ENCODE assay signal across 20 cellular contexts in genomic region chr5:143931986-143932385, GRCh38.
DNase-seq lines count a peak whose midpoint lies in the region; ATAC-seq and TF ChIP-seq lines count a peak whose summit lies in the region.
"Had no signal": no experiment of that assay in that cellular context is flagged by ENCODE, and none has a peak within 500 bp of the region (broad histone marks: within the 10 kb centered on the region; RNA-seq: fewer than 3 reads in every experiment).

No MANE protein-coding gene starts in this region.

- H2BK15ac ChIP-seq in mesendoderm (replicated peaks; ENCODE audit: low read depth) = no peak overlapping the region

- no peak overlapping the region for H3K23ac ChIP-seq in mesendoderm (ENCODE audit: low read length)

- H4K8ac ChIP-seq in mesendoderm (ENCODE audit: low read depth, low read length) = no peak overlapping the region

- H3K4me3 ChIP-seq in GM23338 = no peak overlapping the region
- no peak overlapping the region for H3K4me3 ChIP-seq in mesendoderm (ENCODE audit: low read length)
- H3K4me3 ChIP-seq in heart right ventricle = no peak overlapping the region
- H3K4me3 ChIP-seq: BLaER1, Peyer's patch, SJCRH30 had no signal

- H2AK5ac ChIP-seq in mesendoderm (ENCODE audit: low read length) = no peak overlapping the region

- no peak for TF ChIP-seq CTCF in GM23338 (conservative IDR thresholded peaks at IDR 0.05; ENCODE audit: low read depth in 2 of 2)
- no peak for TF ChIP-seq CTCF in brain (conservative IDR thresholded peaks at IDR 0.05)
- no peak for TF ChIP-seq CTCF in heart right ventricle (IDR thresholded peaks at IDR 0.05)

- H3K79me2 ChIP-seq in GM23338 (replicated peaks; ENCODE audit: insufficient read depth) (no peaks in the 10 kb centered on the region), mesendoderm (ENCODE audit: control insufficient read depth, insufficient read depth, low read length) (no peaks in the 10 kb centered on the region)

- H3K27me3 ChIP-seq in GM23338 (ENCODE audit: insufficient read depth) (no peaks in the 10 kb centered on the region), mesendoderm (ENCODE audit: insufficient read depth, low read length, poor library complexity) (no peaks in the 10 kb centered on the region), heart right ventricle (no peaks in the 10 kb centered on the region)
- H3K27me3 ChIP-seq: BLaER1, Peyer's patch, SJCRH30 had no signal

- no peak overlapping the region for H3K4me3 Mint-ChIP-seq in GM23338
- no peak overlapping the region for H3K4me3 Mint-ChIP-seq in brain
- H3K4me3 Mint-ChIP-seq: CD4-positive, alpha-beta T cell; H9 had no signal

- H3K56ac ChIP-seq in mesendoderm (ENCODE audit: low read length) = peak overlapping the region; percentile 45

- no CpG with 5 or more reads among the region's 1 CpG for WGBS in mesendoderm (ENCODE audit: extremely low coverage, insufficient coverage, low lambda C conversion rate)
- 63 to 95% methylated on average over 1 of the region's 1 CpG for WGBS in heart right ventricle, 2 donors

- no peak overlapping the region for H2BK5ac ChIP-seq in mesendoderm (ENCODE audit: low read length)

- no peaks in the 10 kb centered on the region for H3K79me1 ChIP-seq in mesendoderm (ENCODE audit: low read length)

- peak overlapping the region; percentile 5 for H3K18ac ChIP-seq in mesendoderm (ENCODE audit: low read length)

- H3K4me2 ChIP-seq in GM23338 = no peak overlapping the region
- H3K4me2 ChIP-seq in mesendoderm (ENCODE audit: low read length) = no peak overlapping the region
- H3K4me2 ChIP-seq: BLaER1 had no signal

- intact Hi-C loops in heart right ventricle (cut with DNase I) = no loop called here

- no peak for DNase-seq in GM23338 (ENCODE audit: low spot score)
- no peak for DNase-seq in mesendoderm
- peak; percentile 35 for DNase-seq in renal cortical epithelial cell (ENCODE audit: low read depth)
- DNase-seq in activated gamma-delta T cell (lab: John Stamatoyannopoulos, UW) = no peak
- no peak for DNase-seq in D341Med (ENCODE audit: low spot score)
- DNase-seq in heart right ventricle = no peak
- no peak for DNase-seq in NCI-H1092 treated with DMSO at 0.1 percent for 48 hours (lab: John Stamatoyannopoulos, UW)
- DNase-seq: Caco-2; CD4-positive, alpha-beta T cell; DMS153; GDM1; H9; KG1; NCI-H146; NCI-H774; NK-92 treated with Interleukin-12 subunit alpha and Interleukin-12 subunit beta, amount 100 ng/mL, for 24 hours; Peyer's patch; SJCRH30 had no signal

- peak overlapping the region; percentile 43; the same call in 1 of the 2 replicates for H2AFZ ChIP-seq in GM23338

- H3K27me3 Mint-ChIP-seq in GM23338 (ENCODE audit: insufficient read depth, low read depth, poor library complexity) (peaks cover 6% of the 10 kb centered on the region), brain (peaks cover 4% of the 10 kb centered on the region)
- H3K27me3 Mint-ChIP-seq: CD4-positive, alpha-beta T cell had no signal

- H2BK120ac ChIP-seq in mesendoderm (ENCODE audit: low read depth, low read length) = peak overlapping the region; percentile 74

- no peaks in the 10 kb centered on the region for H4K20me1 ChIP-seq in GM23338 (replicated peaks; ENCODE audit: insufficient read depth)
- H4K20me1 ChIP-seq: BLaER1 had no signal

- peaks cover 2% of the 10 kb centered on the region; the same call in 1 of the 3 replicates for H3K36me3 Mint-ChIP-seq in GM23338 (ENCODE audit: low read depth)
- H3K36me3 Mint-ChIP-seq in brain = no peaks in the 10 kb centered on the region

- 0 out of 2 replicates have a peak, but pooled peaks cover 3% of the 10 kb centered on the region for H3K9me2 ChIP-seq in GM23338 (ENCODE audit: insufficient read depth)

- H3K9ac ChIP-seq in mesendoderm (ENCODE audit: low read length) = no peak overlapping the region
- H3K9ac ChIP-seq: BLaER1 had no signal

- H3K4me1 ChIP-seq in GM23338 (ENCODE audit: insufficient read depth) (peaks cover 16% of the 10 kb centered on the region), mesendoderm (ENCODE audit: control insufficient read depth, low read depth, low read length) (no peaks in the 10 kb centered on the region), heart right ventricle (no peaks in the 10 kb centered on the region)
- H3K4me1 ChIP-seq: BLaER1, Caco-2, Peyer's patch, SJCRH30 had no signal

- peaks cover 0 to 29% (median 5%) of the 10 kb centered on the region in 11 donors for H3K9me3 ChIP-seq in heart right ventricle
- H3K9me3 ChIP-seq: Caco-2, SJCRH30 had no signal

- no peaks in the 10 kb centered on the region for H3K36me3 ChIP-seq in GM23338 (ENCODE audit: insufficient read depth)
- no peaks in the 10 kb centered on the region for H3K36me3 ChIP-seq in mesendoderm (ENCODE audit: control insufficient read depth, insufficient read depth, low read length)
- H3K36me3 ChIP-seq in heart right ventricle = no peaks in the 10 kb centered on the region
- H3K36me3 ChIP-seq: BLaER1, Peyer's patch, SJCRH30 had no signal

- no peaks in the 10 kb centered on the region for H3F3A ChIP-seq in GM23338 (replicated peaks; ENCODE audit: low read depth)

- H3K4ac ChIP-seq in mesendoderm (ENCODE audit: low read depth, low read length) = peak overlapping the region; percentile 56

- H4K5ac ChIP-seq in mesendoderm (ENCODE audit: low read length) = no peak overlapping the region

- H3K27ac Mint-ChIP-seq in GM23338 = no peak overlapping the region
- H3K27ac Mint-ChIP-seq in brain = peak overlapping the region in 4 of 5 experiments; percentile 21 to 90 (median 42)
- H3K27ac Mint-ChIP-seq: CD4-positive, alpha-beta T cell; H9 had no signal

- ATAC-seq in GM23338 (no peak), heart right ventricle (no peak)

- H3K9me3 Mint-ChIP-seq in GM23338 (peaks cover 13% of the 10 kb centered on the region), brain (peaks cover 16 to 48% (median 32%) of the 10 kb centered on the region in 5 experiments)

- peaks cover 15% of the 10 kb centered on the region for H3K4me1 Mint-ChIP-seq in GM23338
- H3K4me1 Mint-ChIP-seq in brain = peaks cover 12% of the 10 kb centered on the region

- H3K27ac ChIP-seq in GM23338 (ENCODE audit: low read depth) (no peak overlapping the region), mesendoderm (ENCODE audit: low read depth, low read length) (no peak overlapping the region), heart right ventricle (no peak overlapping the region)
- H3K27ac ChIP-seq: BLaER1, Peyer's patch, SJCRH30 had no signal

TF ChIP-seq in GM23338, 12 proteins besides CTCF, POLR2A, EP300 and RAD21:
- TF ChIP-seq ZNF114 (CRISPR knock-in tag; IDR thresholded peaks at IDR 0.05) = no peak
- TF ChIP-seq ETS1 (IDR thresholded peaks at IDR 0.05) = no peak
- no peak for TF ChIP-seq REST (IDR thresholded peaks at IDR 0.05; ENCODE audit: unreplicated experiment)
- TF ChIP-seq NANOG (IDR thresholded peaks at IDR 0.05; ENCODE audit: borderline replicate concordance) = no peak
- TF ChIP-seq ZNF331 (CRISPR knock-in tag; IDR thresholded peaks at IDR 0.05; ENCODE audit: low read depth) = no peak
